ENCODE assay signal across 1 cellular context in genomic region chrX:1392376-1393130, GRCh38.
TF ChIP-seq lines count a peak whose summit lies in the region.

No MANE protein-coding gene starts in this region.

TF ChIP-seq in K562, 482 proteins besides CTCF, POLR2A, EP300 and RAD21 (continued from another document):
- no peak for TF ChIP-seq SAP30 (IDR thresholded peaks at IDR 0.05; ENCODE audit: borderline replicate concordance, insufficient read depth, low read depth, low read length, poor library complexity, severe bottlenecking)
- TF ChIP-seq SAFB2 (IDR thresholded peaks at IDR 0.05; ENCODE audit: borderline replicate concordance, low read depth, low read length, severe bottlenecking) = no peak
- TF ChIP-seq SNIP1 (IDR thresholded peaks at IDR 0.05; ENCODE audit: low read depth) = no peak
- no peak for TF ChIP-seq RNF219 (CRISPR knock-in tag; IDR thresholded peaks at IDR 0.05)
- peak; percentile 89 for TF ChIP-seq ZNF589 (CRISPR knock-in tag; IDR thresholded peaks at IDR 0.05; ENCODE audit: low read depth)
TF ChIP-seq in K562: peak in this region for 110.
